ENCODE assay signal across 11 cellular contexts in genomic region chr16:54177052-54177856, GRCh38.
"Had no signal": no experiment of that assay in that cellular context is flagged by ENCODE, and none has a peak within 500 bp of the region (broad histone marks: within the 10 kb centered on the region; RNA-seq: fewer than 3 reads in every experiment).

No MANE protein-coding gene starts in this region.

- H3K9me3 ChIP-seq: heart left ventricle had no signal

- H3K36me3 ChIP-seq: brain microvascular endothelial cell, heart left ventricle had no signal

- H3K4me1 Mint-ChIP-seq: activated T-helper 17 cell treated with anti-CD3 and anti-CD28 coated beads, Interleukin-2, amount 50 U/mL, for 72 hours had no signal

- H3K27ac Mint-ChIP-seq: activated T-helper 17 cell treated with anti-CD3 and anti-CD28 coated beads, Interleukin-2, amount 50 U/mL, for 72 hours; T-helper 2 cell treated with Interferon-gamma antibody and Interleukin-4, amounts not matched to agents 5 μg/mL and 100 μg/mL, for 36 hours had no signal

- H3K4me3 Mint-ChIP-seq: activated T-helper 17 cell treated with anti-CD3 and anti-CD28 coated beads, Interleukin-2, amount 50 U/mL, for 72 hours; T-helper 2 cell treated with Interferon-gamma antibody and Interleukin-4, amounts not matched to agents 5 μg/mL and 100 μg/mL, for 36 hours had no signal

- ATAC-seq: activated T-helper 17 cell treated with anti-CD3 and anti-CD28 coated beads, Interleukin-2, amount 50 U/mL, for 72 hours; stimulated activated naive CD8-positive, alpha-beta T cell treated with anti-CD3 and anti-CD28 coated beads, Interleukin-15, Interleukin-2, amounts not matched to agents 100 U/mL and 50 U/mL, for 24 hours had no signal

- H3K9me3 Mint-ChIP-seq: activated T-helper 17 cell treated with anti-CD3 and anti-CD28 coated beads, Interleukin-2, amount 50 U/mL, for 72 hours; T-helper 2 cell treated with Interferon-gamma antibody and Interleukin-4, amounts not matched to agents 5 μg/mL and 100 μg/mL, for 36 hours had no signal

- DNase-seq: activated CD4-positive, alpha-beta T cell treated with anti-CD3 and anti-CD28 coated beads for 1 hour; activated CD4-positive, alpha-beta T cell treated with anti-CD3 and anti-CD28 coated beads, Interleukin-2, amount 50 U/mL, for 4 hours; activated naive CD4-positive, alpha-beta T cell treated with Interleukin-2 at 50 U/mL for 16 hours; brain microvascular endothelial cell; heart left ventricle; retina; stimulated activated CD4-positive, alpha-beta T cell treated with anti-CD3 and anti-CD28 coated beads, Interleukin-4, amount 100 ng/mL, for 24 hours; stimulated activated naive CD8-positive, alpha-beta T cell treated with anti-CD3 and anti-CD28 coated beads, Interleukin-15, Interleukin-2, amounts not matched to agents 100 U/mL and 50 U/mL, for 24 hours had no signal

- H3K4me3 ChIP-seq: heart left ventricle, skin epidermis had no signal
